In the genomic region with DNA sequence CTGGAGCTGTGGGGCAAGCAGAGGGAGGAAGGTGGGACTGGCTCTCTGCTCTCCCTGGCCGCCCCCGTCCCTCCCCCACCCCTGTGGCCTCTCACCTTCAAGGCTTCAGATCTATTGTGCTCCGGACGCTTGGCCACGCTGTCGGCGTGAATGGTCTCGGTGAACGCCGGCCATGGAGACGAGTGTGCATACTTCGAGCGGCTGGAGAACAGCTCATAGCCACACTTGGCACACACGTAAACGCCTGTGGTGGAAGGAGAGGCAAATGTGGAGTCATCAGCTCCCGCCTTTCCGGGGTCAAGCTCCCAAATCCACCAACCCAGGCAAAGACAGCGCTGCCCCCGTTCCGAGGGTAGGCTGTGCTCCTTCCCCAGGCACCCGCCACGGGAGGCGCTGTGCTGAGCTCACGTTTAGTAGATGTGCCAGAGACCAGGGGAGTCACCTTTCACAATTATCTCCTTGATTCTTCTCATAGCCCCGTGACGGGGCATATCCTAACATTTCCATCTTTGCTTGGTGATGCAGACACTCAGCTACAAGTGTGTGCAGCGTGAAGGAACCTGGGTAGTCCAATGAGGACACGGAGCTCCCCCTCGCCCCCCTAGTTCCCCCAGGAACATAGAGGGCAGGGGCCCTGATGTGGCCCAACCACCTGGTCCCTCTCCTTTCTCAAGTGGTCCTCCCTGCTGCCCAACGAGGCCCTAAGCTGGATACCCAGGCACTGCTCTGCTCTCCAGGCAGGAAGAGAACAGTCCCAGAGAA, we compare ENCODE assay signal across 10 cellular contexts. TPM values are rescaled to one million over a fixed set of nuclear protein-coding genes. Genes with fewer than 3 reads are reported as not detected.
DNase-seq lines count a peak whose midpoint lies in the region; ATAC-seq, FAIRE-seq and TF ChIP-seq lines count a peak whose summit lies in the region.
"Had no signal": no experiment of that assay in that cellular context is flagged by ENCODE, and none has a peak within 500 bp of the region (broad histone marks: within the 10 kb centered on the region; RNA-seq: fewer than 3 reads in every experiment).

No MANE protein-coding gene starts in this region.

- peaks cover 10% of the 10 kb centered on the region for H3K4me1 Mint-ChIP-seq in astrocyte (ENCODE audit: low read depth, unreplicated experiment)

- no peak for ATAC-seq in HCT116

- H3K18ac ChIP-seq in mesenchymal stem cell (ENCODE audit: low read depth in 1 of 2, low read length in 2 of 2): no peak overlapping the region

- DNase-seq in A673 (ENCODE audit: low spot score) (no peak), HCT116 (ENCODE audit: low read depth, low spot score) (no peak), astrocyte (ENCODE audit: low read depth) (peak; percentile 94), mesenchymal stem cell (no peak), H4 (ENCODE audit: low spot score) (no peak), NCI-H2171 (lab: John Stamatoyannopoulos, UW) (no peak)
- DNase-seq in effector CD4-positive, alpha-beta T cell: no peak
- no peak for DNase-seq in stimulated activated CD4-positive, alpha-beta T cell treated with anti-CD3 and anti-CD28 coated beads, Interleukin-2, amount 100 ng/mL, for 48 hours

- peak overlapping the region; percentile 100 for H3K4me2 ChIP-seq in HCT116 (ENCODE audit: low read length)
- H3K4me2 ChIP-seq in astrocyte (ENCODE audit: low read length): peak overlapping the region; percentile 97
- peak overlapping the region; percentile 93 for H3K4me2 ChIP-seq in mesenchymal stem cell (ENCODE audit: low read length, poor library complexity, severe bottlenecking)

- no peak overlapping the region for H3K14ac ChIP-seq in mesenchymal stem cell (ENCODE audit: low read length in 2 of 2)

- no peak for TF ChIP-seq POLR2A in HCT116 (IDR thresholded peaks at IDR 0.05; ENCODE audit: borderline replicate concordance, extremely low read depth, insufficient read depth, insufficient read length)

- POLR2A ChIA-PET in A673 (lab: Charles Lee; ENCODE audit: low non-redundant PET) (no interaction called here), HCT116 (lab: Charles Lee) (interaction anchor here (1.3 kb wide), 1 partner anchor 23 kb away, joined by 3 read pairs; a partner anchor contains a TSS)

- RAD21 ChIA-PET in HCT116 (lab: Charles Lee; ENCODE audit: low non-redundant PET in 1 of 2, low total read pairs in 2 of 2, uncharacterized antibody in 2 of 2, unreplicated experiment in 2 of 2): interaction anchor here in 1 of 2 experiments (0.9 kb wide), 1 partner anchor 9 kb away, joined by 3 read pairs; no protein-coding TSS in a partner anchor

- H4K8ac ChIP-seq in mesenchymal stem cell (ENCODE audit: low read length): no peak overlapping the region

- H3K4me3 ChIP-seq in A673 (ENCODE audit: low read depth, low read length, poor library complexity, severe bottlenecking) (no peak overlapping the region), HCT116 (replicated peaks in 1 of 2; ENCODE audit: low read depth in 1 of 2, low read length in 2 of 2) (peak overlapping the region in 1 of 2 experiments; percentile 87; a peak in 3 of 4 replicates), astrocyte (ENCODE audit: insufficient read depth, low read depth, low read length) (peak overlapping the region; percentile 70), mesenchymal stem cell (ENCODE audit: insufficient read depth in 1 of 2, low read depth in 1 of 2, low read length in 2 of 2) (peak overlapping the region in 1 of 2 experiments; percentile 92)

- H3K9me2 ChIP-seq in HCT116 (ENCODE audit: insufficient read depth): no peaks in the 10 kb centered on the region

- CTCF ChIA-PET in A673 (lab: Charles Lee): interaction anchor here (0.6 kb wide), 1 partner anchor 14 kb away, joined by 3 read pairs; no protein-coding TSS in a partner anchor
- CTCF ChIA-PET in HCT116 (lab: Charles Lee): interaction anchor here (2.1 kb wide), 1 partner anchor 18 kb away, joined by 4 read pairs; no protein-coding TSS in a partner anchor

- H4K20me1 ChIP-seq in HCT116 (ENCODE audit: insufficient read depth) (no peaks in the 10 kb centered on the region), astrocyte (ENCODE audit: insufficient read depth, low read length) (peaks cover 10% of the 10 kb centered on the region)

- peaks cover 5% of the 10 kb centered on the region for H3K36me3 Mint-ChIP-seq in astrocyte (ENCODE audit: low read depth, unreplicated experiment)
- H3K36me3 Mint-ChIP-seq: IgD-negative memory B cell had no signal

- H3K4ac ChIP-seq in mesenchymal stem cell (ENCODE audit: low read depth in 1 of 2, low read length in 2 of 2): no peak overlapping the region

- H3K4me3 Mint-ChIP-seq in astrocyte (ENCODE audit: unreplicated experiment): peak overlapping the region; percentile 86

- H3K79me2 ChIP-seq in HCT116 (ENCODE audit: insufficient read depth, low read length) (no peaks in the 10 kb centered on the region), astrocyte (ENCODE audit: insufficient read depth, low read length) (peaks cover 16% of the 10 kb centered on the region)
- H3K79me2 ChIP-seq: parathyroid adenoma had no signal

- no peak for TF ChIP-seq RAD21 in HCT116 (IDR thresholded peaks at IDR 0.05; ENCODE audit: low read depth)

- H2BK15ac ChIP-seq in mesenchymal stem cell (ENCODE audit: low read depth, poor library complexity, severe bottlenecking): no peak overlapping the region

- H3K27ac ChIP-seq in A673 (ENCODE audit: low read depth, low read length, poor library complexity, severe bottlenecking): peak overlapping the region; percentile 33
- peak overlapping the region; percentile 61 for H3K27ac ChIP-seq in HCT116 (ENCODE audit: low read depth, low read length)
- peak overlapping the region; percentile 81 for H3K27ac ChIP-seq in astrocyte (ENCODE audit: low read depth, low read length)
- peak overlapping the region; percentile 5 for H3K27ac ChIP-seq in mesenchymal stem cell (ENCODE audit: low read length, poor library complexity, severe bottlenecking)

- H3K9me3 Mint-ChIP-seq in astrocyte (ENCODE audit: unreplicated experiment): no peaks in the 10 kb centered on the region

- TF ChIP-seq CTCF in A673 (conservative IDR thresholded peaks at IDR 0.05; ENCODE audit: low read depth, low read length) (no peak), HCT116 (IDR thresholded peaks at IDR 0.05 in 2 of 3, conservative IDR thresholded peaks at IDR 0.05 in 1 of 3; ENCODE audit: borderline replicate concordance in 1 of 3, insufficient read depth in 1 of 3, low read depth in 2 of 3, low read length in 2 of 3) (peak in 2 of 3 experiments; percentile 2 to 30; a peak in 1 of 6 replicates), astrocyte (IDR thresholded peaks at IDR 0.05; ENCODE audit: insufficient read depth, low read depth, low read length) (peak; percentile 54)

- 92% methylated on average over 28 of the region's 30 CpGs for WGBS in mesenchymal stem cell

- peak overlapping the region; percentile 58 for H3K27ac Mint-ChIP-seq in astrocyte (ENCODE audit: unreplicated experiment)

- no peak overlapping the region for H2BK120ac ChIP-seq in mesenchymal stem cell (ENCODE audit: low read depth, low read length)

- peaks cover 10% of the 10 kb centered on the region for H3K79me1 ChIP-seq in mesenchymal stem cell (replicated peaks; ENCODE audit: low read length, poor library complexity, severe bottlenecking)

- H2BK12ac ChIP-seq in mesenchymal stem cell (ENCODE audit: low read length in 2 of 2): no peak overlapping the region

- H3K36me3 ChIP-seq in A673 (ENCODE audit: insufficient read depth, low read length, poor library complexity, severe bottlenecking) (no peaks in the 10 kb centered on the region), HCT116 (ENCODE audit: control insufficient read depth in 1 of 2, insufficient read depth in 2 of 2, low read length in 2 of 2) (peaks cover 5 to 6% of the 10 kb centered on the region in 2 experiments; a peak in 3 of 4 replicates), astrocyte (ENCODE audit: insufficient read depth, low read length) (peaks cover 10% of the 10 kb centered on the region), mesenchymal stem cell (ENCODE audit: control insufficient read depth in 1 of 2, insufficient read depth in 2 of 2, low read depth in 1 of 2, low read length in 2 of 2) (peaks cover 33 to 42% of the 10 kb centered on the region in 2 experiments)

- no peaks in the 10 kb centered on the region for H3K27me3 Mint-ChIP-seq in astrocyte (ENCODE audit: low read depth, unreplicated experiment)
- H3K27me3 Mint-ChIP-seq: IgD-negative memory B cell had no signal

- no peaks in the 10 kb centered on the region for H3K9me3 ChIP-seq in A673 (ENCODE audit: low read depth, low read length, poor library complexity, severe bottlenecking)
- no peaks in the 10 kb centered on the region for H3K9me3 ChIP-seq in HCT116 (ENCODE audit: control insufficient read depth in 1 of 2, insufficient read depth in 1 of 2, low read depth in 1 of 2, low read length in 2 of 2)
- H3K9me3 ChIP-seq in astrocyte (ENCODE audit: insufficient read depth, low read depth, low read length): no peaks in the 10 kb centered on the region
- no peaks in the 10 kb centered on the region for H3K9me3 ChIP-seq in mesenchymal stem cell (ENCODE audit: control insufficient read depth, low read length)

- no peaks in the 10 kb centered on the region for H3K27me3 ChIP-seq in A673 (replicated peaks; ENCODE audit: insufficient read depth, low read depth, low read length, poor library complexity)
- H3K27me3 ChIP-seq in HCT116 (ENCODE audit: insufficient read depth, low read length): no peaks in the 10 kb centered on the region
- no peaks in the 10 kb centered on the region for H3K27me3 ChIP-seq in astrocyte (ENCODE audit: insufficient read depth, low read length)
- H3K27me3 ChIP-seq in mesenchymal stem cell (ENCODE audit: control insufficient read depth in 1 of 2, insufficient read depth in 1 of 2, low read length in 2 of 2): no peaks in the 10 kb centered on the region

- peak overlapping the region; percentile 29 for H2AK5ac ChIP-seq in mesenchymal stem cell (ENCODE audit: low read length, severe bottlenecking)

- H2AFZ ChIP-seq in HCT116 (ENCODE audit: low read depth, low read length, poor library complexity, severe bottlenecking): no peak overlapping the region
- no peak overlapping the region for H2AFZ ChIP-seq in astrocyte (ENCODE audit: low read depth, low read length)
- no peak overlapping the region for H2AFZ ChIP-seq in mesenchymal stem cell (ENCODE audit: low read depth, low read length)

- FAIRE-seq in astrocyte (lab: Jason Lieb, UNC): no peak

- H3K23ac ChIP-seq in mesenchymal stem cell (ENCODE audit: low read length in 2 of 2): no peak overlapping the region

- H3K9ac ChIP-seq in HCT116 (ENCODE audit: low read length) (peak overlapping the region; percentile 82; the same call in 1 of the 2 replicates), astrocyte (ENCODE audit: low read length) (peak overlapping the region; percentile 85), mesenchymal stem cell (ENCODE audit: low read length) (peak overlapping the region; percentile 86)
- H3K9ac ChIP-seq: parathyroid adenoma had no signal

- no peak overlapping the region for H2BK5ac ChIP-seq in mesenchymal stem cell (ENCODE audit: low read depth, low read length, poor library complexity, severe bottlenecking)

- H3K4me1 ChIP-seq in A673 (ENCODE audit: insufficient read depth, low read length, poor library complexity, severe bottlenecking) (peaks cover 18% of the 10 kb centered on the region), HCT116 (ENCODE audit: control insufficient read depth in 1 of 2, insufficient read depth in 2 of 2, low read length in 2 of 2) (peaks cover 14 to 26% of the 10 kb centered on the region in 2 experiments), astrocyte (ENCODE audit: insufficient read depth, low read length) (peaks cover 21% of the 10 kb centered on the region), mesenchymal stem cell (ENCODE audit: control insufficient read depth, insufficient read depth, low read depth, low read length) (peaks cover 14% of the 10 kb centered on the region)

- intact Hi-C loops in A673 (cut with micrococcal nuclease; ENCODE audit: unreplicated experiment) (no loop called here), HCT116 (cut with micrococcal nuclease) (no loop called here)

- no peak overlapping the region for H4K91ac ChIP-seq in mesenchymal stem cell (ENCODE audit: low read length)

- BruUV-seq in A673 (replicated peaks; lab: Mats Ljungman, UMichigan): no TSS peak
- no TSS peak for BruUV-seq in HCT116 (replicated peaks; lab: Mats Ljungman, UMichigan)

RNA-seq across cellular contexts. Expression of a gene that starts 1.7 kb away (rescaled TPM):
- total RNA-seq in A673 (2021) (17.7 and 23.4 TPM in 2 replicates), HCT116 (2021; ENCODE audit: unreplicated experiment) (18.3 TPM), astrocyte (23.7 and 25.8 TPM in 2 replicates)
- 15.9 and 19.5 TPM in 2 replicates for polyA plus RNA-seq in HCT116 (2012)
- polyA plus RNA-seq in mesenchymal stem cell (2013, experiment 1 of 2): 21.0 TPM
- 19.0 TPM for polyA plus RNA-seq in mesenchymal stem cell (2013, experiment 2 of 2)
- total RNA-seq in H4 (2014; rRNA removed; shearing (Covaris generic)): 25.3 and 32.7 TPM in 2 replicates

RNA-seq across cellular contexts. Expression of a gene that starts 13.1 kb away (rescaled TPM):
- total RNA-seq in A673 (2021): not detected in 2 replicates
- 0.93 TPM for total RNA-seq in HCT116 (2021; ENCODE audit: unreplicated experiment)
- 0.17 and 0.29 TPM in 2 replicates for polyA plus RNA-seq in HCT116 (2012)
- total RNA-seq in astrocyte: not detected in 2 replicates
- not detected for polyA plus RNA-seq in mesenchymal stem cell (2013, experiment 1 of 2)
- polyA plus RNA-seq in mesenchymal stem cell (2013, experiment 2 of 2): not detected
- not detected in 2 replicates for total RNA-seq in H4 (2014; rRNA removed; shearing (Covaris generic))
- polyA plus RNA-seq: IgD-negative memory B cell had no signal

RNA-seq across cellular contexts. Expression of a gene that starts 18.0 kb away (rescaled TPM):
- total RNA-seq in A673 (2021) (178 and 210 TPM in 2 replicates), HCT116 (2021; ENCODE audit: unreplicated experiment) (273 TPM), astrocyte (149 and 153 TPM in 2 replicates)
- 353 and 368 TPM in 2 replicates for polyA plus RNA-seq in HCT116 (2012)
- polyA plus RNA-seq in mesenchymal stem cell (2013, experiment 1 of 2): 173 TPM
- polyA plus RNA-seq in mesenchymal stem cell (2013, experiment 2 of 2): 165 TPM
- 360 and 447 TPM in 2 replicates for total RNA-seq in H4 (2014; rRNA removed; shearing (Covaris generic))

RNA-seq across cellular contexts. Expression of a gene that starts 23.1 kb away (rescaled TPM):
- not detected in 2 replicates for total RNA-seq in A673 (2021)
- total RNA-seq in HCT116 (2021; ENCODE audit: unreplicated experiment): not detected
- not detected in 2 replicates for polyA plus RNA-seq in HCT116 (2012)
- total RNA-seq in astrocyte: not detected in 2 replicates
- not detected for polyA plus RNA-seq in mesenchymal stem cell (2013, experiment 1 of 2)
- not detected for polyA plus RNA-seq in mesenchymal stem cell (2013, experiment 2 of 2)
- not detected in 2 replicates for total RNA-seq in H4 (2014; rRNA removed; shearing (Covaris generic))
- polyA plus RNA-seq: IgD-negative memory B cell had no signal

RNA-seq across cellular contexts. Expression of a gene that starts 23.3 kb away (rescaled TPM):
- total RNA-seq in A673 (2021) (3,326 and 3,385 TPM in 2 replicates), HCT116 (2021; ENCODE audit: unreplicated experiment) (6,265 TPM), astrocyte (2,350 and 2,534 TPM in 2 replicates)
- polyA plus RNA-seq in HCT116 (2012): 11,405 and 12,752 TPM in 2 replicates
- 4,366 TPM for polyA plus RNA-seq in mesenchymal stem cell (2013, experiment 1 of 2)
- polyA plus RNA-seq in mesenchymal stem cell (2013, experiment 2 of 2): 4,394 TPM
- total RNA-seq in H4 (2014; rRNA removed; shearing (Covaris generic)): 2,920 and 3,088 TPM in 2 replicates

Comparison
In these comparisons a context has a peak if more than half of its experiments do, and no peak if none do; other contexts are left out.
1. H3K27ac ChIP-seq: peak in every context shown above with its lines; median percentile 81 in astrocyte; 61 in HCT116; 33 in A673; 5 in mesenchymal stem cell.